In the genomic region with DNA sequence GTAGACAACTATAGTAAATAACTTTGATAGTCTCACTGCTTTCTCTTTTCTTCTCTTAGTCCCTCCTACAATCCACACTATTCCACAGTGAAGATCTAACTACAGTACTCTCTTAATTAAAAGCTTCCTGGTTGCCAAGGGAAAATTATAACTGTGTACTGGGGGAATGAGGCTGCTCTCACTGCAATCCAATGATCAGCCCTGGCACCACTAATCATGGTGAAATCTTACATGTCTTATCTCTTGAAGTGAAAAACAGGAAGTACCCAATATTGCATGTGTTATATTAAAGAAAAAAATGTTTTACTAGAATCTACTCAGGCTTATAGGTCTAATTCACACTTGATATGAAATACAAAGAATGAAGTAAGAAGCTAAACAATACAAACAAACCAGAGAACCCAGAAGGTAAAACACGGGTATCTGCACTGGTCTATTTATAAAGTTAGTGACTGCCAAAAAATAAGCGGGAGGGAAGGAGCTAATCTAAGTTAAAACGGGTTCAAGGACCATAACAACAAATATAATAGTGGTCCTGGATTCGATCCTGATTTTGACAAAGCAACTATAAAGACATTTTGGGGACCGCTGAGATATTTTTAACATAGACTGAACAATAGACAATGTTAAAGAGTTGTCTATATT, we compare ENCODE assay signal across 1 cellular context.
TF ChIP-seq lines count a peak whose summit lies in the region.

No MANE protein-coding gene starts in this region.

TF ChIP-seq in endothelial cell of umbilical vein, 7 proteins besides CTCF, POLR2A, EP300 and RAD21 (continued from another document):
- TF ChIP-seq POLR2AphosphoS5 (IDR thresholded peaks at IDR 0.05; ENCODE audit: insufficient read depth, low read depth, low read length) (no peak), MYC (IDR thresholded peaks at IDR 0.05; ENCODE audit: low read depth, low read length) (no peak), EZH2 (IDR thresholded peaks at IDR 0.05; ENCODE audit: borderline replicate concordance, low read depth, low read length, severe bottlenecking) (no peak), GATA2 (IDR thresholded peaks at IDR 0.05; ENCODE audit: insufficient read depth, insufficient read length, low read depth, low read length) (no peak)
TF ChIP-seq in endothelial cell of umbilical vein: peak in this region for 0.
